ENCODE assay signal across 23 cellular contexts in genomic region chr18:7321831-7322230, GRCh38.
DNase-seq lines count a peak whose midpoint lies in the region; ATAC-seq, FAIRE-seq and TF ChIP-seq lines count a peak whose summit lies in the region.
"Had no signal": no experiment of that assay in that cellular context is flagged by ENCODE, and none has a peak within 500 bp of the region (broad histone marks: within the 10 kb centered on the region; RNA-seq: fewer than 3 reads in every experiment).

No MANE protein-coding gene starts in this region.

- H3K9me3 Mint-ChIP-seq in stimulated activated naive CD8-positive, alpha-beta T cell treated with anti-CD3 and anti-CD28 coated beads, Interleukin-15, amount 100 ng/mL, for 72 hours, result no peaks in the 10 kb centered on the region
- H3K9me3 Mint-ChIP-seq: CD4-positive, alpha-beta T cell; CD8-positive, alpha-beta T cell had no signal

- no peaks in the 10 kb centered on the region for H3K79me2 ChIP-seq in SK-N-SH (ENCODE audit: insufficient read depth)

- in situ Hi-C loops in IMR-90 (cut with MboI; ENCODE audit: low sequenced_read_pairs), result no loop called here

- no peak overlapping the region for H2BK15ac ChIP-seq in IMR-90 (ENCODE audit: low read depth, low read length)

- TF ChIP-seq RAD21 in IMR-90 (IDR thresholded peaks at IDR 0.05; ENCODE audit: low read length), result no peak
- TF ChIP-seq RAD21 in SK-N-SH (IDR thresholded peaks at IDR 0.05; ENCODE audit: low read length), result no peak

- H3K4me3 ChIP-seq in IMR-90 (ENCODE audit: insufficient read depth, low read depth, low read length) (no peak overlapping the region), esophagus muscularis mucosa (no peak overlapping the region), SK-N-SH (ENCODE audit: low read depth in 2 of 2, low read length in 1 of 2) (no peak overlapping the region)
- H3K4me3 ChIP-seq: A549; BLaER1 treated with 17β-estradiol and CSF1 and Interleukin-3, amounts not matched to agents 10 nM and 100 nM had no signal

- no peak overlapping the region for H3K4ac ChIP-seq in IMR-90 (ENCODE audit: low read depth, low read length)

- CTCF ChIA-PET in IMR-90 (lab: Yijun Ruan, JAX), result no interaction called here
- CTCF ChIA-PET in SK-N-SH (lab: Yijun Ruan, JAX), result interaction anchor here (2.6 kb wide), 1 partner anchor 245 kb away, joined by 9 read pairs; the partner anchor contains the start of gene PTPRM

- no TSS peak for BruUV-seq in IMR-90 (replicated peaks; lab: Mats Ljungman, UMichigan)

- H2BK120ac ChIP-seq in IMR-90 (ENCODE audit: low read depth, low read length), result no peak overlapping the region

- H3K4me1 Mint-ChIP-seq in stimulated activated naive CD8-positive, alpha-beta T cell treated with anti-CD3 and anti-CD28 coated beads, Interleukin-15, amount 100 ng/mL, for 72 hours, result no peaks in the 10 kb centered on the region
- H3K4me1 Mint-ChIP-seq: B cell had no signal

- dilution Hi-C loops in IMR-90 (cut with HindIII; ENCODE audit: low sequenced_read_pairs, unreplicated experiment), result no loop called here

- TF ChIP-seq CTCF in IMR-90 (conservative IDR thresholded peaks at IDR 0.05; ENCODE audit: low read depth, low read length) (no peak), esophagus muscularis mucosa (IDR thresholded peaks at IDR 0.05) (no peak), SK-N-SH (IDR thresholded peaks at IDR 0.05) (no peak)

- H2AFZ ChIP-seq in IMR-90 (replicated peaks; ENCODE audit: low read length, poor library complexity) (no peak overlapping the region), SK-N-SH (ENCODE audit: low read depth) (no peak overlapping the region)

- H3K14ac ChIP-seq in IMR-90 (replicated peaks; ENCODE audit: low read depth, low read length), result no peak overlapping the region

- H4K91ac ChIP-seq in IMR-90 (ENCODE audit: insufficient read depth, low read depth, low read length), result no peak overlapping the region

- H3K9ac ChIP-seq in IMR-90 (ENCODE audit: low read depth, low read length) (no peak overlapping the region), SK-N-SH (no peak overlapping the region)
- H3K9ac ChIP-seq: BLaER1 treated with 17β-estradiol and CSF1 and Interleukin-3, amounts not matched to agents 10 nM and 100 nM had no signal

- H2BK20ac ChIP-seq in IMR-90 (ENCODE audit: low read depth, low read length), result no peak overlapping the region

- peak overlapping the region; percentile 0 to 21 for H3K27ac Mint-ChIP-seq in stimulated activated naive CD8-positive, alpha-beta T cell treated with anti-CD3 and anti-CD28 coated beads, Interleukin-15, amount 100 ng/mL, for 72 hours
- H3K27ac Mint-ChIP-seq: B cell; CD4-positive, alpha-beta T cell; CD8-positive, alpha-beta T cell had no signal

- H4K5ac ChIP-seq in IMR-90 (ENCODE audit: low read depth, low read length), result no peak overlapping the region

- H3F3A ChIP-seq in SK-N-SH (replicated peaks; ENCODE audit: insufficient read depth), result no peaks in the 10 kb centered on the region

- no peak overlapping the region for H3K27ac ChIP-seq in IMR-90 (ENCODE audit: insufficient read depth, low read length)
- no peak overlapping the region for H3K27ac ChIP-seq in esophagus muscularis mucosa (replicated peaks in 1 of 4)
- H3K27ac ChIP-seq in SK-N-SH (ENCODE audit: low read depth in 2 of 2, low read length in 1 of 2), result no peak overlapping the region
- H3K27ac ChIP-seq: 22Rv1; A549; BLaER1 treated with 17β-estradiol and CSF1 and Interleukin-3, amounts not matched to agents 10 nM and 100 nM; C4-2B had no signal

- peak; percentile 97 for FAIRE-seq in urothelium cell line (lab: Jason Lieb, UNC)
- FAIRE-seq: A549, D721Med, G401.6, GM12891 had no signal

- H2AK9ac ChIP-seq in IMR-90 (replicated peaks; ENCODE audit: low read depth, low read length, poor library complexity), result no peak overlapping the region

- no peaks in the 10 kb centered on the region for H3K9me1 ChIP-seq in IMR-90 (ENCODE audit: insufficient read depth, low read length)

- no peaks in the 10 kb centered on the region; the same call in 1 of the 2 replicates for H3K27me3 ChIP-seq in IMR-90 (ENCODE audit: control insufficient read depth, insufficient read depth, low read length)
- no peaks in the 10 kb centered on the region for H3K27me3 ChIP-seq in esophagus muscularis mucosa
- no peaks in the 10 kb centered on the region for H3K27me3 ChIP-seq in SK-N-SH (ENCODE audit: insufficient read depth)
- H3K27me3 ChIP-seq: BLaER1 treated with 17β-estradiol and CSF1 and Interleukin-3, amounts not matched to agents 10 nM and 100 nM had no signal

- intact Hi-C loops in IMR-90 (cut with micrococcal nuclease) (no loop called here), esophagus muscularis mucosa (cut with DNase I) (no loop called here)

- H3K4me3 Mint-ChIP-seq in stimulated activated naive CD8-positive, alpha-beta T cell treated with anti-CD3 and anti-CD28 coated beads, Interleukin-15, amount 100 ng/mL, for 72 hours, result no peak overlapping the region
- H3K4me3 Mint-ChIP-seq: B cell; CD4-positive, alpha-beta T cell; CD8-positive, alpha-beta T cell had no signal

- no peak overlapping the region for H3K56ac ChIP-seq in IMR-90 (ENCODE audit: extremely low read depth, insufficient read depth, low read length)

- POLR2A ChIA-PET in IMR-90 (lab: Charles Lee; ENCODE audit: unreplicated experiment), result no interaction called here
- POLR2A ChIA-PET in SK-N-SH (lab: Yijun Ruan, JAX), result no interaction called here

- no peak overlapping the region for H3K18ac ChIP-seq in IMR-90 (ENCODE audit: low read depth, low read length)

- TF ChIP-seq EP300 in esophagus muscularis mucosa (IDR thresholded peaks at IDR 0.05) (no peak), SK-N-SH (IDR thresholded peaks at IDR 0.05; ENCODE audit: borderline replicate concordance in 1 of 2, low read depth in 1 of 2, low read length in 1 of 2) (no peak)

- no peak for DNase-seq in stimulated activated naive CD8-positive, alpha-beta T cell treated with anti-CD3 and anti-CD28 coated beads, Interleukin-15, amount 100 ng/mL, for 72 hours
- DNase-seq in stimulated activated naive CD8-positive, alpha-beta T cell treated with anti-CD3 and anti-CD28 coated beads, Interleukin-15, Interleukin-2, amounts not matched to agents 100 U/mL and 50 U/mL, for 24 hours, result no peak
- DNase-seq in IMR-90, result no peak
- DNase-seq in esophagus muscularis mucosa (ENCODE audit: extremely low spot score), result peak; percentile 57
- DNase-seq in urothelium cell line (ENCODE audit: low spot score), result no peak
- no peak for DNase-seq in SK-N-SH
- no peak for DNase-seq in NCI-H1092 (lab: John Stamatoyannopoulos, UW)
- DNase-seq: AML-193; Caco-2; Calu3; CD4-positive, alpha-beta T cell; CD8-positive, alpha-beta T cell; DMS79 treated with DMSO at 0.1 percent for 48 hours; GF-D8 had no signal

- H4K20me1 ChIP-seq in IMR-90 (ENCODE audit: insufficient read depth, low read length) (no peaks in the 10 kb centered on the region), SK-N-SH (ENCODE audit: insufficient read depth) (no peaks in the 10 kb centered on the region)
- H4K20me1 ChIP-seq: BLaER1 treated with 17β-estradiol and CSF1 and Interleukin-3, amounts not matched to agents 10 nM and 100 nM had no signal

- no peak for ATAC-seq in stimulated activated naive CD8-positive, alpha-beta T cell treated with anti-CD3 and anti-CD28 coated beads, Interleukin-15, amount 100 ng/mL, for 72 hours
- ATAC-seq in stimulated activated naive CD8-positive, alpha-beta T cell treated with anti-CD3 and anti-CD28 coated beads, Interleukin-15, Interleukin-2, amounts not matched to agents 100 U/mL and 50 U/mL, for 24 hours, result no peak
- no peak for ATAC-seq in IMR-90 (ENCODE audit: low read depth)
- no peak for ATAC-seq in GM21723 (IDR thresholded peaks at IDR 0.05; ENCODE audit: unreplicated experiment)
- ATAC-seq: A549; CD8-positive, alpha-beta T cell had no signal

- no peaks in the 10 kb centered on the region for H3K27me3 Mint-ChIP-seq in stimulated activated naive CD8-positive, alpha-beta T cell treated with anti-CD3 and anti-CD28 coated beads, Interleukin-15, amount 100 ng/mL, for 72 hours
- H3K27me3 Mint-ChIP-seq: B cell; CD4-positive, alpha-beta T cell had no signal

- H2AK5ac ChIP-seq in IMR-90 (ENCODE audit: low read depth, low read length), result no peak overlapping the region

- peaks cover 2% of the 10 kb centered on the region for H3K9me3 ChIP-seq in IMR-90 (ENCODE audit: control insufficient read depth, insufficient read depth, low read length)
- H3K9me3 ChIP-seq in esophagus muscularis mucosa, result no peaks in the 10 kb centered on the region
- no peaks in the 10 kb centered on the region for H3K9me3 ChIP-seq in SK-N-SH
- H3K9me3 ChIP-seq: A549; BLaER1 treated with 17β-estradiol and CSF1 and Interleukin-3, amounts not matched to agents 10 nM and 100 nM; Caco-2 had no signal

- no peak overlapping the region for H4K8ac ChIP-seq in IMR-90 (ENCODE audit: low read depth in 2 of 2, low read length in 2 of 2)

- H3K36me3 ChIP-seq in IMR-90 (ENCODE audit: control insufficient read depth, insufficient read depth, low read length) (no peaks in the 10 kb centered on the region), esophagus muscularis mucosa (no peaks in the 10 kb centered on the region), SK-N-SH (replicated peaks in 1 of 2; ENCODE audit: control insufficient read depth in 1 of 2, insufficient read depth in 2 of 2, low read length in 1 of 2) (no peaks in the 10 kb centered on the region)
- H3K36me3 ChIP-seq: BLaER1 treated with 17β-estradiol and CSF1 and Interleukin-3, amounts not matched to agents 10 nM and 100 nM had no signal

- no peak overlapping the region for H3K4me2 ChIP-seq in IMR-90 (ENCODE audit: low read depth, low read length)
- no peak overlapping the region for H3K4me2 ChIP-seq in SK-N-SH
- H3K4me2 ChIP-seq: A549; BLaER1 treated with 17β-estradiol and CSF1 and Interleukin-3, amounts not matched to agents 10 nM and 100 nM had no signal

- H3K4me1 ChIP-seq in IMR-90 (ENCODE audit: control insufficient read depth, insufficient read depth, low read length), result no peaks in the 10 kb centered on the region
- peaks cover 0 to 9% (median 0%) of the 10 kb centered on the region in 4 donors for H3K4me1 ChIP-seq in esophagus muscularis mucosa
- H3K4me1 ChIP-seq in SK-N-SH (ENCODE audit: control insufficient read depth in 1 of 2, insufficient read depth in 2 of 2, low read depth in 1 of 2, low read length in 1 of 2), result peaks cover 0 to 3% of the 10 kb centered on the region in 2 experiments; a peak in 1 of 4 replicates
- H3K4me1 ChIP-seq: A549, Caco-2 had no signal

- no peaks in the 10 kb centered on the region for H3K79me1 ChIP-seq in IMR-90 (ENCODE audit: low read depth in 1 of 2, low read length in 2 of 2)

- H3K23ac ChIP-seq in IMR-90 (ENCODE audit: low read depth, low read length), result no peak overlapping the region

- H2BK5ac ChIP-seq in IMR-90 (ENCODE audit: low read depth, low read length, poor library complexity, severe bottlenecking), result peak overlapping the region; percentile 67

- H3K9me2 ChIP-seq in SK-N-SH, result no peaks in the 10 kb centered on the region

- TF ChIP-seq POLR2A in IMR-90 (IDR thresholded peaks at IDR 0.05; ENCODE audit: low read depth, low read length) (no peak), esophagus muscularis mucosa (IDR thresholded peaks at IDR 0.05; ENCODE audit: low read depth) (no peak)

TF ChIP-seq in IMR-90, 13 proteins besides CTCF, POLR2A, EP300 and RAD21 (continues in another document):
- no peak for TF ChIP-seq NFE2L2 (IDR thresholded peaks at IDR 0.05; ENCODE audit: low read depth, low read length)
- TF ChIP-seq CEBPB (IDR thresholded peaks at IDR 0.05; ENCODE audit: low read depth, low read length), result no peak

TF ChIP-seq in SK-N-SH, 30 proteins besides CTCF, POLR2A, EP300 and RAD21 (continues in another document):
- TF ChIP-seq FOSL2 (IDR thresholded peaks at IDR 0.05; ENCODE audit: borderline replicate concordance, low read depth), result no peak
- no peak for TF ChIP-seq GATA2 (CRISPR knock-in tag; IDR thresholded peaks at IDR 0.05)
